ENCODE assay signal across 9 cellular contexts in genomic region chr7:26397326-26397725, GRCh38.
A peak's percentile ranks its signal among the peaks of the same experiment; 100 is the strongest.
DNase-seq lines count a peak whose midpoint lies in the region; ATAC-seq and TF ChIP-seq lines count a peak whose summit lies in the region.
"Had no signal": no experiment of that assay in that cellular context is flagged by ENCODE, and none has a peak within 500 bp of the region (broad histone marks: within the 10 kb centered on the region; RNA-seq: fewer than 3 reads in every experiment).

No MANE protein-coding gene starts in this region.

- TF ChIP-seq CTCF in omental fat pad (IDR thresholded peaks at IDR 0.05), result no peak

- ATAC-seq in omental fat pad (ENCODE audit: low FRiP score) (no peak), GM21526 (IDR thresholded peaks at IDR 0.05; ENCODE audit: low FRiP score, unreplicated experiment) (no peak)

- peak; percentile 58 for DNase-seq in D341Med (ENCODE audit: low spot score)
- DNase-seq in NCI-H446 treated with DMSO at 0.1 percent for 48 hours (lab: John Stamatoyannopoulos, UW), result peak; percentile 18
- peak; percentile 63 for DNase-seq in ecto neural progenitor cell (ENCODE audit: low spot score)
- DNase-seq in pons (ENCODE audit: low spot score), result peak; percentile 16
- no peak for DNase-seq in AG08396 (ENCODE audit: low spot score)
- DNase-seq in stimulated activated CD4-positive, alpha-beta T cell treated with anti-CD3 and anti-CD28 coated beads, Interleukin-4, amount 100 ng/mL, for 1 hour, result no peak
- no peak for DNase-seq in omental fat pad (ENCODE audit: low spot score)
- DNase-seq: DND-41 had no signal

Comparison
In these comparisons a context has a peak if more than half of its experiments do, and no peak if none do; other contexts are left out.
1. DNase-seq: peak in D341Med (single experiment), NCI-H446 treated with DMSO at 0.1 percent for 48 hours (single experiment), ecto neural progenitor cell (single experiment) and pons (single experiment); none in AG08396 (single experiment), stimulated activated CD4-positive, alpha-beta T cell treated with anti-CD3 and anti-CD28 coated beads, Interleukin-4, amount 100 ng/mL, for 1 hour (single experiment) and omental fat pad (single experiment).